7 cellular contexts compared by ENCODE assay signal in the genomic region with DNA sequence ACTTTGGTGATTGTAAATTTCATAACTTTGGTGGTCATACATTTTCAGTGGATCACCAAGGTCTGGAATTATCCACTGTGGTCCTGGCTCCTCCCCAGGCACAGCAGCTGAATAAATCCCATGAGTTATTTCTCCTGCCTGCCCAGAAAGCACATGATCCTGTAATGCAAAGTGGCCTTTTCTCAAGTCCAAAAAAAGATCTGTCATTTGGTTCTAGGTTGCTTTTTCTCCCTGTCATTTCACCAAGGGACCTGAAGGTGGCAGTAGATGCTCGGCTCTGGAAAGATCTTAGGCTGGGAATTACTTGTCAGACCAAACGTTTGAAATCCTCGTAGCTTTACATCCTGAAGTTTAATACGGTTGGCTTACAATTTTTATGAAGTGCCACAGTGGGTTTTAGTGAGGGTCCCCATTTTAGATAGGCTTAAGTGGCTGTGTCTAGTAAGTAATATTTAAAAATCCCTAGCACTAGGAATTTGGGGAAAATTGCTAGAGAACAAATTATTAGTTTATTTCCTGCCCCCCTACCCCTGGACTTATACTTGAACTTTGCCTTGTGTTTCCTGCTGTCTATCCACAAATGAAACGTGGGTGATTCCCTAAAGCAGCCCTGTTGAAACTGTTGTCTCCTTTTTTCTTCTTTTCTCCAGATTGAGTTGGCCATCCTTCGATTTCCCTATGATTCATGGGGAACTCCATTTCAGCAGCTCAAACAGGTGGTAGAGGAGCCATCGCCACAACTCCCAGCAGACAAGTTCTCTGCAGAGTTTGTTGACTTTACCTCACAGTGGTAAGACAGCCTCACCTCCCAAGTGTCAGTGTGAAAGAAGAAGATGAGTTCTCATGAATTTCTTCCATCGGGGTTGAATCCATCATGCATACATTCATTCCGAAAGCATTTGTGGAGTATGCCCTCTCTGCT.
DNase-seq lines count a peak whose midpoint lies in the region; ATAC-seq and TF ChIP-seq lines count a peak whose summit lies in the region.

No MANE protein-coding gene starts in this region.

- no peak overlapping the region for H3K9ac ChIP-seq in DND-41 (ENCODE audit: low read depth, low read length)

- H3K9me3 Mint-ChIP-seq in brain: no peaks in the 10 kb centered on the region

- peak; percentile 24 for DNase-seq in DND-41
- DNase-seq in HCEC 1CT: peak; percentile 56
- peak; percentile 10 for DNase-seq in NCI-H345 treated with DMSO at 0.1 percent for 48 hours (lab: John Stamatoyannopoulos, UW; ENCODE audit: unreplicated experiment)
- DNase-seq in iris pigment epithelial cell (ENCODE audit: low read depth): peak; percentile 70
- DNase-seq in superior temporal gyrus (ENCODE audit: extremely low spot score): peak; percentile 90

- peaks cover 3% of the 10 kb centered on the region for H3K27me3 Mint-ChIP-seq in brain

- H3K9me3 ChIP-seq in DND-41 (ENCODE audit: insufficient read depth, low read length, severe bottlenecking): no peaks in the 10 kb centered on the region

- no peak overlapping the region for H2AFZ ChIP-seq in DND-41 (ENCODE audit: low read depth, low read length)

- ATAC-seq in DND-41 (ENCODE audit: insufficient read depth, low read depth) (0 out of 3 replicates have a peak, but pooled peaks have one; percentile 40), HG03460 (IDR thresholded peaks at IDR 0.05; ENCODE audit: unreplicated experiment) (no peak)

- peaks cover 17% of the 10 kb centered on the region; the same call in 1 of the 2 replicates for H3K36me3 ChIP-seq in DND-41 (ENCODE audit: insufficient read depth, low read length)

- TF ChIP-seq CTCF in DND-41 (IDR thresholded peaks at IDR 0.05; ENCODE audit: borderline replicate concordance, extremely low read depth, low read length, poor library complexity, severe bottlenecking) (peak; percentile 81), brain (conservative IDR thresholded peaks at IDR 0.05) (peak; percentile 77 to 84)

- no peaks in the 10 kb centered on the region for H3K4me1 ChIP-seq in DND-41 (ENCODE audit: insufficient read depth, low read length)

- H3K27ac ChIP-seq in DND-41 (ENCODE audit: low read length): no peak overlapping the region

- no peak overlapping the region for H3K4me3 ChIP-seq in DND-41 (ENCODE audit: low read depth in 1 of 2, low read length in 2 of 2)

- H3K4me3 Mint-ChIP-seq in brain: no peak overlapping the region

- H3K27me3 ChIP-seq in DND-41 (ENCODE audit: insufficient read depth, low read length, poor library complexity): no peaks in the 10 kb centered on the region

- no peaks in the 10 kb centered on the region for H3K79me2 ChIP-seq in DND-41 (ENCODE audit: insufficient read depth, low read length)

- no peaks in the 10 kb centered on the region for H3K4me1 Mint-ChIP-seq in brain

- H3K4me2 ChIP-seq in DND-41 (ENCODE audit: insufficient read depth, low read length): no peak overlapping the region

- peak overlapping the region in 1 of 5 experiments; percentile 47 for H3K27ac Mint-ChIP-seq in brain

- no peaks in the 10 kb centered on the region for H4K20me1 ChIP-seq in DND-41 (ENCODE audit: insufficient read depth, low read length)

- H3K36me3 Mint-ChIP-seq in brain: peaks cover 83% of the 10 kb centered on the region

Comparison
In these comparisons a context has a peak if more than half of its experiments do, and no peak if none do; other contexts are left out.
1. DNase-seq: peak in every context shown above with its lines; median percentile 90 in superior temporal gyrus; 70 in iris pigment epithelial cell; 56 in HCEC 1CT; 24 in DND-41; 10 in NCI-H345 treated with DMSO at 0.1 percent for 48 hours.